1 cellular context compared by ENCODE assay signal in the genomic region with DNA sequence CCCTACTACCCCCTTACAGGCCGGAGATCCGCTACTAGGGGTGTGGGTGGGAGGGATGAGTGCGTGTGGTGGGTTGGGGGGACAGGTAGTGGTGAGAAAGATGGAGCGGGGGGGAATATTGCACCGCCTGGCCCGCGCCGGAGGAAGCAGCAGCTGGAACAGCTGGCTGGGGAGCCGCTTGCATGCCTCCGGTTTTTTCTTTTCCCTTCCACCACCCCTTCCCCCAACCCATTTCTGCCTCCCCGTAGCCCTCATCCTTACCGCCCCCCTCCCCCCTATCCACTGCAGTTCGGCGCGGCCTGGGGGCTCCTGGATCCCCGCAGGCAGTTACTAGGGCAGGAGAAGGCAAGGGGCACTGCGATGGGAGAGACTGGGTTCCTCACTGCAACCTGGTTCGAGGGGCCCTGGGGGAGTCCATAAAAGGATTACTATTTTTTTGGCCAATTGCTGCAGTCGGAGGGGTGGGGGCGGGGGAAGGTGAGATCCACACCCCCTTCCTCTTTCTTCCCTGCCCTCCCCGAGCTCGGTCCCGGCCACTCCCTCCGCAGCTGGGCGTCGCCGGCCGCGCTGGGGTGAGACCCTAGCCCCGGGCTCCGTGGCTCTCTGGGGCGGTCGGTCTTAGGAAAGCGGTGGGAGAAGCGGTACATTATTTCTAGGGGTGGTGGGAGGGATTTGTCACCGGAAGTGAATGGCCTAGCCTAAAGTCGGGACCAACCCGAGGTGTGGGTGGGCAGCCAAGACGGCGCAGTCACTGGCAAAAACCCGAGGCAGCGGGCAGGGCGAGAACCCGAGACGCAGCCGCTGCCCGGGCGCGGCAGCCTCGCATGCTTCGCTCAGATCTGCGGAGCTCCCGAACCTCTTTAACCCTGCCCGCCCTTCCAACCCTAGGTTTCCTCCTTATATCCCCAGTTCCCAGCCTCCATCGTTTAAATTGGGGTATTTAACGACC.
TF ChIP-seq lines count a peak whose summit lies in the region.

No MANE protein-coding gene starts in this region.

TF ChIP-seq in HepG2, 621 proteins besides CTCF, POLR2A, EP300 and RAD21 (continued from another document):
- TF ChIP-seq, protein P1, sequence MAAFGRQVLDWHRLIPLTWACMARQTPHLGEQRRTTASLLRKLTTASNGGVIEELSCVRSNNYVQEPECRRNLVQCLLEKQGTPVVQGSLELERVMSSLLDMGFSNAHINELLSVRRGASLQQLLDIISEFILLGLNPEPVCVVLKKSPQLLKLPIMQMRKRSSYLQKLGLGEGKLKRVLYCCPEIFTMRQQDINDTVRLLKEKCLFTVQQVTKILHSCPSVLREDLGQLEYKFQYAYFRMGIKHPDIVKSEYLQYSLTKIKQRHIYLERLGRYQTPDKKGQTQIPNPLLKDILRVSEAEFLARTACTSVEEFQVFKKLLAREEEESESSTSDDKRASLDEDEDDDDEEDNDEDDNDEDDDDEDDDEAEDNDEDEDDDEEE (CRISPR knock-in tag; IDR thresholded peaks at IDR 0.05): peak; percentile 21; the same call in 1 of the 2 replicates
- TF ChIP-seq, protein P2, sequence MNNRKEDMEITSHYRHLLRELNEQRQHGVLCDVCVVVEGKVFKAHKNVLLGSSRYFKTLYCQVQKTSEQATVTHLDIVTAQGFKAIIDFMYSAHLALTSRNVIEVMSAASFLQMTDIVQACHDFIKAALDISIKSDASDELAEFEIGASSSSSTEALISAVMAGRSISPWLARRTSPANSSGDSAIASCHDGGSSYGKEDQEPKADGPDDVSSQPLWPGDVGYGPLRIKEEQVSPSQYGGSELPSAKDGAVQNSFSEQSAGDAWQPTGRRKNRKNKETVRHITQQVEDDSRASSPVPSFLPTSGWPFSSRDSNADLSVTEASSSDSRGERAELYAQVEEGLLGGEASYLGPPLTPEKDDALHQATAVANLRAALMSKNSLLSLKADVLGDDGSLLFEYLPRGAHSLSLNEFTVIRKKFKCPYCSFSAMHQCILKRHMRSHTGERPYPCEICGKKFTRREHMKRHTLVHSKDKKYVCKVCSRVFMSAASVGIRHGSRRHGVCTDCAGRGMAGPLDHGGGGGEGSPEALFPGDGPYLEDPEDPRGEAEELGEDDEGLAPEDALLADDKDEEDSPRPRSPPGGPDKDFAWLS (CRISPR knock-in tag; IDR thresholded peaks at IDR 0.05; ENCODE audit: borderline replicate concordance): no peak
- peak; percentile 90; the same call in 1 of the 2 replicates for TF ChIP-seq ZSCAN30 (CRISPR knock-in tag; IDR thresholded peaks at IDR 0.05)
- TF ChIP-seq, protein P3, sequence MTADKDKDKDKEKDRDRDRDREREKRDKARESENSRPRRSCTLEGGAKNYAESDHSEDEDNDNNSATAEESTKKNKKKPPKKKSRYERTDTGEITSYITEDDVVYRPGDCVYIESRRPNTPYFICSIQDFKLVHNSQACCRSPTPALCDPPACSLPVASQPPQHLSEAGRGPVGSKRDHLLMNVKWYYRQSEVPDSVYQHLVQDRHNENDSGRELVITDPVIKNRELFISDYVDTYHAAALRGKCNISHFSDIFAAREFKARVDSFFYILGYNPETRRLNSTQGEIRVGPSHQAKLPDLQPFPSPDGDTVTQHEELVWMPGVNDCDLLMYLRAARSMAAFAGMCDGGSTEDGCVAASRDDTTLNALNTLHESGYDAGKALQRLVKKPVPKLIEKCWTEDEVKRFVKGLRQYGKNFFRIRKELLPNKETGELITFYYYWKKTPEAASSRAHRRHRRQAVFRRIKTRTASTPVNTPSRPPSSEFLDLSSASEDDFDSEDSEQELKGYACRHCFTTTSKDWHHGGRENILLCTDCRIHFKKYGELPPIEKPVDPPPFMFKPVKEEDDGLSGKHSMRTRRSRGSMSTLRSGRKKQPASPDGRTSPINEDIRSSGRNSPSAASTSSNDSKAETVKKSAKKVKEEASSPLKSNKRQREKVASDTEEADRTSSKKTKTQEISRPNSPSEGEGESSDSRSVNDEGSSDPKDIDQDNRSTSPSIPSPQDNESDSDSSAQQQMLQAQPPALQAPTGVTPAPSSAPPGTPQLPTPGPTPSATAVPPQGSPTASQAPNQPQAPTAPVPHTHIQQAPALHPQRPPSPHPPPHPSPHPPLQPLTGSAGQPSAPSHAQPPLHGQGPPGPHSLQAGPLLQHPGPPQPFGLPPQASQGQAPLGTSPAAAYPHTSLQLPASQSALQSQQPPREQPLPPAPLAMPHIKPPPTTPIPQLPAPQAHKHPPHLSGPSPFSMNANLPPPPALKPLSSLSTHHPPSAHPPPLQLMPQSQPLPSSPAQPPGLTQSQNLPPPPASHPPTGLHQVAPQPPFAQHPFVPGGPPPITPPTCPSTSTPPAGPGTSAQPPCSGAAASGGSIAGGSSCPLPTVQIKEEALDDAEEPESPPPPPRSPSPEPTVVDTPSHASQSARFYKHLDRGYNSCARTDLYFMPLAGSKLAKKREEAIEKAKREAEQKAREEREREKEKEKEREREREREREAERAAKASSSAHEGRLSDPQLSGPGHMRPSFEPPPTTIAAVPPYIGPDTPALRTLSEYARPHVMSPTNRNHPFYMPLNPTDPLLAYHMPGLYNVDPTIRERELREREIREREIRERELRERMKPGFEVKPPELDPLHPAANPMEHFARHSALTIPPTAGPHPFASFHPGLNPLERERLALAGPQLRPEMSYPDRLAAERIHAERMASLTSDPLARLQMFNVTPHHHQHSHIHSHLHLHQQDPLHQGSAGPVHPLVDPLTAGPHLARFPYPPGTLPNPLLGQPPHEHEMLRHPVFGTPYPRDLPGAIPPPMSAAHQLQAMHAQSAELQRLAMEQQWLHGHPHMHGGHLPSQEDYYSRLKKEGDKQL (CRISPR knock-in tag; IDR thresholded peaks at IDR 0.05; ENCODE audit: low read depth): no peak
- peak; percentile 96 for TF ChIP-seq TMF1 (CRISPR knock-in tag; IDR thresholded peaks at IDR 0.05; ENCODE audit: low read depth)
- TF ChIP-seq IRX3 (CRISPR knock-in tag; IDR thresholded peaks at IDR 0.05; ENCODE audit: borderline replicate concordance, low read depth): no peak; the same call in 1 of the 2 replicates
- no peak for TF ChIP-seq HNF4A (CRISPR knock-in tag; IDR thresholded peaks at IDR 0.05)
- peak; percentile 96 for TF ChIP-seq ZNF224 (CRISPR knock-in tag; IDR thresholded peaks at IDR 0.05)
- TF ChIP-seq ZFYVE20 (CRISPR knock-in tag; IDR thresholded peaks at IDR 0.05; ENCODE audit: borderline replicate concordance, low read depth): no peak
- no peak; the same call in none of the 2 replicates for TF ChIP-seq DR1 (CRISPR knock-in tag; IDR thresholded peaks at IDR 0.05)
- TF ChIP-seq BRCA1 (CRISPR knock-in tag; IDR thresholded peaks at IDR 0.05): 0 out of 2 replicates have a peak, but pooled peaks have one; percentile 10
- no peak for TF ChIP-seq MAFF (IDR thresholded peaks at IDR 0.05; ENCODE audit: low read depth, low read length)
- no peak for TF ChIP-seq ZNF577 (CRISPR knock-in tag; IDR thresholded peaks at IDR 0.05; ENCODE audit: borderline replicate concordance, low read depth)
- TF ChIP-seq IKZF4 (CRISPR knock-in tag; IDR thresholded peaks at IDR 0.05; ENCODE audit: borderline replicate concordance, low read depth, not compliant biosample characterization): peak; percentile 55
- TF ChIP-seq, protein P4, sequence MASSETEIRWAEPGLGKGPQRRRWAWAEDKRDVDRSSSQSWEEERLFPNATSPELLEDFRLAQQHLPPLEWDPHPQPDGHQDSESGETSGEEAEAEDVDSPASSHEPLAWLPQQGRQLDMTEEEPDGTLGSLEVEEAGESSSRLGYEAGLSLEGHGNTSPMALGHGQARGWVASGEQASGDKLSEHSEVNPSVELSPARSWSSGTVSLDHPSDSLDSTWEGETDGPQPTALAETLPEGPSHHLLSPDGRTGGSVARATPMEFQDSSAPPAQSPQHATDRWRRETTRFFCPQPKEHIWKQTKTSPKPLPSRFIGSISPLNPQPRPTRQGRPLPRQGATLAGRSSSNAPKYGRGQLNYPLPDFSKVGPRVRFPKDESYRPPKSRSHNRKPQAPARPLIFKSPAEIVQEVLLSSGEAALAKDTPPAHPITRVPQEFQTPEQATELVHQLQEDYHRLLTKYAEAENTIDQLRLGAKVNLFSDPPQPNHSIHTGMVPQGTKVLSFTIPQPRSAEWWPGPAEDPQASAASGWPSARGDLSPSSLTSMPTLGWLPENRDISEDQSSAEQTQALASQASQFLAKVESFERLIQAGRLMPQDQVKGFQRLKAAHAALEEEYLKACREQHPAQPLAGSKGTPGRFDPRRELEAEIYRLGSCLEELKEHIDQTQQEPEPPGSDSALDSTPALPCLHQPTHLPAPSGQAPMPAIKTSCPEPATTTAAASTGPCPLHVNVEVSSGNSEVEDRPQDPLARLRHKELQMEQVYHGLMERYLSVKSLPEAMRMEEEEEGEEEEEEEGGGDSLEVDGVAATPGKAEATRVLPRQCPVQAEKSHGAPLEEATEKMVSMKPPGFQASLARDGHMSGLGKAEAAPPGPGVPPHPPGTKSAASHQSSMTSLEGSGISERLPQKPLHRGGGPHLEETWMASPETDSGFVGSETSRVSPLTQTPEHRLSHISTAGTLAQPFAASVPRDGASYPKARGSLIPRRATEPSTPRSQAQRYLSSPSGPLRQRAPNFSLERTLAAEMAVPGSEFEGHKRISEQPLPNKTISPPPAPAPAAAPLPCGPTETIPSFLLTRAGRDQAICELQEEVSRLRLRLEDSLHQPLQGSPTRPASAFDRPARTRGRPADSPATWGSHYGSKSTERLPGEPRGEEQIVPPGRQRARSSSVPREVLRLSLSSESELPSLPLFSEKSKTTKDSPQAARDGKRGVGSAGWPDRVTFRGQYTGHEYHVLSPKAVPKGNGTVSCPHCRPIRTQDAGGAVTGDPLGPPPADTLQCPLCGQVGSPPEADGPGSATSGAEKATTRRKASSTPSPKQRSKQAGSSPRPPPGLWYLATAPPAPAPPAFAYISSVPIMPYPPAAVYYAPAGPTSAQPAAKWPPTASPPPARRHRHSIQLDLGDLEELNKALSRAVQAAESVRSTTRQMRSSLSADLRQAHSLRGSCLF (CRISPR knock-in tag; IDR thresholded peaks at IDR 0.05; ENCODE audit: borderline replicate concordance): no peak
- TF ChIP-seq, protein P5, sequence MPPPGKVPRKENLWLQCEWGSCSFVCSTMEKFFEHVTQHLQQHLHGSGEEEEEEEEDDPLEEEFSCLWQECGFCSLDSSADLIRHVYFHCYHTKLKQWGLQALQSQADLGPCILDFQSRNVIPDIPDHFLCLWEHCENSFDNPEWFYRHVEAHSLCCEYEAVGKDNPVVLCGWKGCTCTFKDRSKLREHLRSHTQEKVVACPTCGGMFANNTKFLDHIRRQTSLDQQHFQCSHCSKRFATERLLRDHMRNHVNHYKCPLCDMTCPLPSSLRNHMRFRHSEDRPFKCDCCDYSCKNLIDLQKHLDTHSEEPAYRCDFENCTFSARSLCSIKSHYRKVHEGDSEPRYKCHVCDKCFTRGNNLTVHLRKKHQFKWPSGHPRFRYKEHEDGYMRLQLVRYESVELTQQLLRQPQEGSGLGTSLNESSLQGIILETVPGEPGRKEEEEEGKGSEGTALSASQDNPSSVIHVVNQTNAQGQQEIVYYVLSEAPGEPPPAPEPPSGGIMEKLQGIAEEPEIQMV (CRISPR knock-in tag; IDR thresholded peaks at IDR 0.05; ENCODE audit: low read depth): peak; percentile 76; the same call in 1 of the 2 replicates
- peak; percentile 39 for TF ChIP-seq SIX1 (CRISPR knock-in tag; IDR thresholded peaks at IDR 0.05; ENCODE audit: borderline replicate concordance)
- peak; percentile 43; the same call in 1 of the 2 replicates for TF ChIP-seq ZNF652 (CRISPR knock-in tag; IDR thresholded peaks at IDR 0.05; ENCODE audit: borderline replicate concordance, low read depth)
